Comparison of ENCODE assay signal across 1 cellular context in the genomic region with DNA sequence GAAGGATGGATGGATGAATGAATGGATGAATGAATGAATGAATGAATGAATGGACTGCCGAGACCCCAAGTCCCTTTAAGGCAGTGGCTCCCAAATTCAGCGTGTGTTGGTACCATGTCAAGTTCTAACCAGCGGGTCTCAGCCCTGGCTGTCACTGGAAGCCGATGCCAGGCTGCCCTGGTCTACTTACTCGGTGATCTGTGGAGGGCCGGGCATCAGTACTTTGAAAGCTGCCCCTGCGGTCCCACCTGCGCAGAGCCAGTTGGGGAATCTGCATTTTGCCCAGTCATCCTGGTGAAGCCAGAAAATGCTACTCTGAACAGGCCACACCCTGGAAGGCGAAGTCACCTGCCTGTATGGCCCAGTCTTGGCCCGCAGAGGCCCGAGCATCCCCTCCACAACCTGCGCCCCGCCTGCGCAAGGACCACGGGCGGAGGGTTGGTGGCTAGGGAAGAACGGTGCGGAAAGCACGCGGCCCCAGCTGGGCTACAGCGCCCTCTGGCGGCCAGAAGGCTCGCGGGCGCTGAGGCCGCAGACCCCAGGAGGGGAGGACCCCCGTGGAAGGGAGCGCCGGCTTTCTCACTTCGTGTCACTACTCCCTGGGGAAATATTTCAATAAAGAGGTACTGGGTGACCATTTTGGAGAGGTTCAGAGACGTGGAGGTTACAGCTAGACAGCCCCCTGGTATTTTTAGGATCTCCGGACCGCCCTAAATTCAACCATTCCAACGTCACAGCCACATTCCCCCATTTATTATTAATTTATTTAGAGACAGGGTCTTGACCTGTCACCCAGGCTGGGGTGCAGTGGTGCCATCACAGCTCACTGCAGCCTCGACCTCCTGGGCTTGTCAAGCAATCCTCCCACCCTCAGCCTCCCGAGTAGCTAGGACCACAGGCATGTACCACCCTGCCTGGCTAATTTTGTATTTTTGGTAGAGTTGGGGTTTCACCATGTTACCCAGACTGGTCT.
TF ChIP-seq lines count a peak whose summit lies in the region.

No MANE protein-coding gene starts in this region.

TF ChIP-seq in K562, 482 proteins besides CTCF, POLR2A, EP300 and RAD21 (continued from another document and continues in another):
- TF ChIP-seq, protein P1, sequence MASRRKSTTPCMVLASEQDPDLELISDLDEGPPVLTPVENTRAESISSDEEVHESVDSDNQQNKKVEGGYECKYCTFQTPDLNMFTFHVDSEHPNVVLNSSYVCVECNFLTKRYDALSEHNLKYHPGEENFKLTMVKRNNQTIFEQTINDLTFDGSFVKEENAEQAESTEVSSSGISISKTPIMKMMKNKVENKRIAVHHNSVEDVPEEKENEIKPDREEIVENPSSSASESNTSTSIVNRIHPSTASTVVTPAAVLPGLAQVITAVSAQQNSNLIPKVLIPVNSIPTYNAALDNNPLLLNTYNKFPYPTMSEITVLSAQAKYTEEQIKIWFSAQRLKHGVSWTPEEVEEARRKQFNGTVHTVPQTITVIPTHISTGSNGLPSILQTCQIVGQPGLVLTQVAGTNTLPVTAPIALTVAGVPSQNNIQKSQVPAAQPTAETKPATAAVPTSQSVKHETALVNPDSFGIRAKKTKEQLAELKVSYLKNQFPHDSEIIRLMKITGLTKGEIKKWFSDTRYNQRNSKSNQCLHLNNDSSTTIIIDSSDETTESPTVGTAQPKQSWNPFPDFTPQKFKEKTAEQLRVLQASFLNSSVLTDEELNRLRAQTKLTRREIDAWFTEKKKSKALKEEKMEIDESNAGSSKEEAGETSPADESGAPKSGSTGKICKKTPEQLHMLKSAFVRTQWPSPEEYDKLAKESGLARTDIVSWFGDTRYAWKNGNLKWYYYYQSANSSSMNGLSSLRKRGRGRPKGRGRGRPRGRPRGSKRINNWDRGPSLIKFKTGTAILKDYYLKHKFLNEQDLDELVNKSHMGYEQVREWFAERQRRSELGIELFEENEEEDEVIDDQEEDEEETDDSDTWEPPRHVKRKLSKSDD (conservative IDR thresholded peaks at IDR 0.05; ENCODE audit: low read length), result no peak
- TF ChIP-seq NKRF (IDR thresholded peaks at IDR 0.05; ENCODE audit: borderline replicate concordance) (no peak), MECOM (CRISPR knock-in tag; IDR thresholded peaks at IDR 0.05) (no peak), ZNF239 (CRISPR knock-in tag; IDR thresholded peaks at IDR 0.05) (no peak), ZNF133 (CRISPR knock-in tag; IDR thresholded peaks at IDR 0.05) (no peak), SIN3A (IDR thresholded peaks at IDR 0.05; ENCODE audit: borderline replicate concordance in 2 of 2, control insufficient read depth in 1 of 2, low read depth in 2 of 2, low read length in 2 of 2) (no peak), ZC3H4 (CRISPR knock-in tag; IDR thresholded peaks at IDR 0.05; ENCODE audit: borderline replicate concordance) (no peak), NCOA4 (IDR thresholded peaks at IDR 0.05; ENCODE audit: partially characterized antibody) (no peak), YY1 (IDR thresholded peaks at IDR 0.05; ENCODE audit: borderline replicate concordance in 1 of 3, control insufficient read depth in 1 of 3, extremely low read depth in 1 of 3, insufficient read depth in 3 of 3, insufficient read length in 1 of 3, insufficient replicate concordance in 2 of 3, low read depth in 1 of 3, low read length in 2 of 3) (no peak), HOXB6 (CRISPR knock-in tag; IDR thresholded peaks at IDR 0.05; ENCODE audit: borderline replicate concordance) (no peak), GMEB1 (CRISPR knock-in tag; IDR thresholded peaks at IDR 0.05) (no peak), ZKSCAN3 (CRISPR knock-in tag; IDR thresholded peaks at IDR 0.05) (no peak), RFX5 (IDR thresholded peaks at IDR 0.05; ENCODE audit: low read depth, low read length) (no peak), KLF10 (CRISPR knock-in tag; IDR thresholded peaks at IDR 0.05) (no peak), PTBP1 (IDR thresholded peaks at IDR 0.05; ENCODE audit: low read depth, low read length) (no peak), SRF (CRISPR knock-in tag; IDR thresholded peaks at IDR 0.05) (no peak), POLR2G (IDR thresholded peaks at IDR 0.05; ENCODE audit: low read depth, low read length) (no peak), RBM22 (IDR thresholded peaks at IDR 0.05; ENCODE audit: low read depth, low read length, poor library complexity, severe bottlenecking) (no peak), MCM2 (IDR thresholded peaks at IDR 0.05; ENCODE audit: low read depth) (no peak), ZFP1 (CRISPR knock-in tag; IDR thresholded peaks at IDR 0.05) (no peak), KHSRP (IDR thresholded peaks at IDR 0.05) (no peak), TBP (optimal IDR thresholded peaks at IDR 0.05; ENCODE audit: low read depth, low read length) (no peak), GATAD2B (IDR thresholded peaks at IDR 0.05; ENCODE audit: borderline replicate concordance) (peak; percentile 38; the same call in 1 of the 2 replicates), SP1 (CRISPR knock-in tag; IDR thresholded peaks at IDR 0.05) (no peak), SAFB (IDR thresholded peaks at IDR 0.05; ENCODE audit: borderline replicate concordance, low read depth, low read length) (no peak), PHF21A (IDR thresholded peaks at IDR 0.05; ENCODE audit: borderline replicate concordance, low read depth) (no peak), XRCC5 (IDR thresholded peaks at IDR 0.05; ENCODE audit: low read depth, low read length) (peak; percentile 59; the same call in 1 of the 2 replicates), PRPF4 (IDR thresholded peaks at IDR 0.05; ENCODE audit: insufficient read depth, low read depth, low read length, poor library complexity, severe bottlenecking) (no peak), CREB5 (CRISPR knock-in tag; IDR thresholded peaks at IDR 0.05) (no peak), SETDB1 (IDR thresholded peaks at IDR 0.05; ENCODE audit: low read length) (no peak), ILK (tag; IDR thresholded peaks at IDR 0.05; ENCODE audit: borderline replicate concordance, low read depth) (no peak), ZNF3 (CRISPR knock-in tag; IDR thresholded peaks at IDR 0.05) (no peak), CREBBP (IDR thresholded peaks at IDR 0.05; ENCODE audit: low read depth, low read length) (no peak), NCOR1 (IDR thresholded peaks at IDR 0.05) (no peak), BDP1 (IDR thresholded peaks at IDR 0.05; ENCODE audit: insufficient read depth, insufficient read length) (no peak), ZNF445 (CRISPR knock-in tag; IDR thresholded peaks at IDR 0.05; ENCODE audit: low read depth) (no peak), PRMT5 (CRISPR knock-in tag; IDR thresholded peaks at IDR 0.05) (no peak)
- TF ChIP-seq, protein P2, sequence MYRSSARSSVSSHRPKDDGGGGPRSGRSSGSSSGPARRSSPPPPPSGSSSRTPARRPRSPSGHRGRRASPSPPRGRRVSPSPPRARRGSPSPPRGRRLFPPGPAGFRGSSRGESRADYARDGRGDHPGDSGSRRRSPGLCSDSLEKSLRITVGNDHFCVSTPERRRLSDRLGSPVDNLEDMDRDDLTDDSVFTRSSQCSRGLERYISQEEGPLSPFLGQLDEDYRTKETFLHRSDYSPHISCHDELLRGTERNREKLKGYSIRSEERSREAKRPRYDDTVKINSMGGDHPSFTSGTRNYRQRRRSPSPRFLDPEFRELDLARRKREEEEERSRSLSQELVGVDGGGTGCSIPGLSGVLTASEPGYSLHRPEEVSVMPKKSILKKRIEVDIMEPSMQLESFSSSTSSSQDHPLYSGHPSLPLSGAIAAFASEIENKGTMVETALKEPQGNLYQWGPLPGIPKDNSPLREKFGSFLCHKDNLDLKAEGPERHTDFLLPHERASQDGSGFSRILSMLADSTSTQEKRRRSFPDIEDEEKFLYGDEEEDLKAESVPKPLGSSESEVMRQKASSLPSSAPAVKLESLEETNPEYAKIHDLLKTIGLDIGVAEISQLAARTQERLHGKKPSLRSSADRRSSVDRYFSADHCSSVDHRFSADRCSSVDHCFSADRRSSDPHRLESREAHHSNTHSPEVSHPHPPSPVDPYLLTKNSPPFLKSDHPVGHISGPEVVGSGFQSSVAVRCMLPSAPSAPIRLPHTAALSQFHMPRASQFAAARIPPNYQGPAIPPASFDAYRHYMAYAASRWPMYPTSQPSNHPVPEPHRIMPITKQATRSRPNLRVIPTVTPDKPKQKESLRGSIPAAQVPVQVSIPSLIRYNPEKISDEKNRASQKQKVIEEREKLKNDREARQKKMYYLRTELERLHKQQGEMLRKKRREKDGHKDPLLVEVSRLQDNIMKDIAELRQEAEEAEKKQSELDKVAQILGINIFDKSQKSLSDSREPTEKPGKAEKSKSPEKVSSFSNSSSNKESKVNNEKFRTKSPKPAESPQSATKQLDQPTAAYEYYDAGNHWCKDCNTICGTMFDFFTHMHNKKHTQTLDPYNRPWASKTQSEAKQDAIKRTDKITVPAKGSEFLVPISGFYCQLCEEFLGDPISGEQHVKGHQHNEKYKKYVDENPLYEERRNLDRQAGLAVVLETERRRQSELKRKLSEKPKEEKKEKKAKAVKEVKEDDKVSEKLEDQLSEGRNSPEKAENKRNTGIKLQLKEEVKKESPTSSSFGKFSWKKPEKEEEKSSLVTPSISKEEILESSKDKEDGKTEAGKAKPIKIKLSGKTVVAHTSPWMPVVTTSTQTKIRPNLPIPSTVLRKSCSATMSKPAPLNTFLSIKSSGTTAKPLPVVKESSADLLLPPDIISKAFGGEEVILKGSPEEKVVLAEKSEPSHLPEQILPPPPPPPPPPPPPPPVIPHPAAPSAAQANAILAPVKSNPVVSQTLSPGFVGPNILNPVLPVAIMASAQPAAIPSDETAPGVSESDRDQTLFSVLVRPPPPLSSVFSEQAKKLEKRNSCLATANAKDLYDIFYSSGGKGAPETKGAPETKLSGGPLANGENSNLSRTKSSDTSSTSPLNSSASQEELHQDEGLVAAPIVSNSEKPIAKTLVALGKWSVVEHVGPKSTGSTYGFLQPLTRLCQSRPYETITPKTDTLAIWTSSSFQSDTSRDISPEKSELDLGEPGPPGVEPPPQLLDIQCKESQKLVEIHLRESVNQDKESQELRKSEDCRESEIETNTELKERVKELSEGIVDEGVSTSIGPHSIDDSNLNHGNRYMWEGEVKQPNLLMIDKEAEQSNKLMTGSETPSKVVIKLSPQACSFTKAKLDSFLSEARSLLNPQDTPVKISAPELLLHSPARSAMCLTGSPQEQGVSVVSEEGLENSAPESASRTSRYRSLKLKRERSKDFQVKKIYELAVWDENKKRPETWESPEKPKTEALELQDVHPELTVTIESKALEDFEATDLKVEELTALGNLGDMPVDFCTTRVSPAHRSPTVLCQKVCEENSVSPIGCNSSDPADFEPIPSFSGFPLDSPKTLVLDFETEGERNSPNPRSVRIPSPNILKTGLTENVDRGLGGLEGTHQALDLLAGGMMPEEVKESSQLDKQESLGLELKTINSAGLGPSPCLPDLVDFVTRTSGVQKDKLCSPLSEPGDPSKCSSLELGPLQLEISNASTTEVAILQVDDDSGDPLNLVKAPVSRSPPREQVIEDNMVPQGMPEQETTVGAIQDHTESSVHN (IDR thresholded peaks at IDR 0.05; ENCODE audit: borderline replicate concordance in 1 of 2, low read depth in 1 of 2), result no peak
- TF ChIP-seq, protein P3, sequence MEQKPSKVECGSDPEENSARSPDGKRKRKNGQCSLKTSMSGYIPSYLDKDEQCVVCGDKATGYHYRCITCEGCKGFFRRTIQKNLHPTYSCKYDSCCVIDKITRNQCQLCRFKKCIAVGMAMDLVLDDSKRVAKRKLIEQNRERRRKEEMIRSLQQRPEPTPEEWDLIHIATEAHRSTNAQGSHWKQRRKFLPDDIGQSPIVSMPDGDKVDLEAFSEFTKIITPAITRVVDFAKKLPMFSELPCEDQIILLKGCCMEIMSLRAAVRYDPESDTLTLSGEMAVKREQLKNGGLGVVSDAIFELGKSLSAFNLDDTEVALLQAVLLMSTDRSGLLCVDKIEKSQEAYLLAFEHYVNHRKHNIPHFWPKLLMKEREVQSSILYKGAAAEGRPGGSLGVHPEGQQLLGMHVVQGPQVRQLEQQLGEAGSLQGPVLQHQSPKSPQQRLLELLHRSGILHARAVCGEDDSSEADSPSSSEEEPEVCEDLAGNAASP (IDR thresholded peaks at IDR 0.05), result no peak
- TF ChIP-seq, protein P4, sequence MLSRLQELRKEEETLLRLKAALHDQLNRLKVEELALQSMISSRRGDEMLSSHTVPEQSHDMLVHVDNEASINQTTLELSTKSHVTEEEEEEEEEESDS (CRISPR knock-in tag; IDR thresholded peaks at IDR 0.05), result no peak
